Comparison of ENCODE assay signal across 15 cellular contexts in the genomic region with DNA sequence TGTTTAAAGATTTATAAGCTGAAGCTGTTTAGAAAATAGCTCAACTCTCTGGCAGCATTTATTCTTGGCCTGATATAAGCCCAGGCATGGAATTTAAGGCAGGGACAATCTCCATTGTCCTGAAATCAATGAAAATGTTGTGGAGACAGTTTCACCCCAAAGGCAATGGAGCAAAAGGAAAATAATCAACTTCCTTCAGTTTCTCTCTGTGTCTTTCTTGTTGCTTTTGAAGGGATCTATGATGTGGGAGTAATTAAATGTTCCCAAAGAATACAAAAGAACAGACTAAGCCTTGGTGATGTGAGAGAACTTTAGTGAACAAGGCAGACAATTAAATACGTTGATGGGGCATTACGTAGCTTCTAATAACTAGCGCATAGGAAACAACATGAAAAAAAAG.
DNase-seq lines count a peak whose midpoint lies in the region; ATAC-seq and TF ChIP-seq lines count a peak whose summit lies in the region.
"Had no signal": no experiment of that assay in that cellular context is flagged by ENCODE, and none has a peak within 500 bp of the region (broad histone marks: within the 10 kb centered on the region; RNA-seq: fewer than 3 reads in every experiment).

No MANE protein-coding gene starts in this region.

- H3K27me3 ChIP-seq in IMR-90 (ENCODE audit: control insufficient read depth, insufficient read depth, low read length): no peaks in the 10 kb centered on the region
- H3K27me3 ChIP-seq in neural progenitor cell: no peaks in the 10 kb centered on the region
- H3K27me3 ChIP-seq in MG63: no peaks in the 10 kb centered on the region
- H3K27me3 ChIP-seq: BLaER1 treated with 17β-estradiol and CSF1 and Interleukin-3, amounts not matched to agents 10 nM and 100 nM had no signal

- H3K9me1 ChIP-seq in IMR-90 (ENCODE audit: insufficient read depth, low read length): 0 out of 2 replicates have a peak, but pooled peaks cover 2% of the 10 kb centered on the region

- no peak overlapping the region for H4K91ac ChIP-seq in IMR-90 (ENCODE audit: insufficient read depth, low read depth, low read length)

- dilution Hi-C loops in IMR-90 (cut with HindIII; ENCODE audit: low sequenced_read_pairs, unreplicated experiment): no loop called here

- no peaks in the 10 kb centered on the region for H3K27me3 Mint-ChIP-seq in neural progenitor cell (ENCODE audit: insufficient read depth, low read depth)
- H3K27me3 Mint-ChIP-seq: CD4-positive, CD25-positive, alpha-beta regulatory T cell had no signal

- no peak overlapping the region for H3K14ac ChIP-seq in IMR-90 (replicated peaks; ENCODE audit: low read depth, low read length)

- BruUV-seq in IMR-90 (replicated peaks; lab: Mats Ljungman, UMichigan): no TSS peak

- H3K36me3 ChIP-seq in IMR-90 (ENCODE audit: control insufficient read depth, insufficient read depth, low read length) (no peaks in the 10 kb centered on the region), neural progenitor cell (no peaks in the 10 kb centered on the region), MG63 (no peaks in the 10 kb centered on the region)
- H3K36me3 ChIP-seq: BLaER1 treated with 17β-estradiol and CSF1 and Interleukin-3, amounts not matched to agents 10 nM and 100 nM had no signal

- 0 out of 2 replicates have a peak, but pooled peaks cover 1% of the 10 kb centered on the region for H3K4me1 ChIP-seq in IMR-90 (ENCODE audit: control insufficient read depth, insufficient read depth, low read length)
- peaks cover 5% of the 10 kb centered on the region for H3K4me1 ChIP-seq in neural progenitor cell
- H3K4me1 ChIP-seq: BLaER1 treated with 17β-estradiol and CSF1 and Interleukin-3, amounts not matched to agents 10 nM and 100 nM had no signal

- no peak overlapping the region for H2BK5ac ChIP-seq in IMR-90 (ENCODE audit: low read depth, low read length, poor library complexity, severe bottlenecking)

- H3K79me1 ChIP-seq in IMR-90 (ENCODE audit: low read depth in 1 of 2, low read length in 2 of 2): no peaks in the 10 kb centered on the region

- intact Hi-C loops in IMR-90 (cut with micrococcal nuclease): no loop called here

- no peaks in the 10 kb centered on the region for H3F3A ChIP-seq in neural progenitor cell (ENCODE audit: low read depth)

- H2BK15ac ChIP-seq in IMR-90 (ENCODE audit: low read depth, low read length): no peak overlapping the region

- H3K18ac ChIP-seq in IMR-90 (ENCODE audit: low read depth, low read length): no peak overlapping the region

- TF ChIP-seq CTCF in IMR-90 (conservative IDR thresholded peaks at IDR 0.05; ENCODE audit: low read depth, low read length) (no peak), neural progenitor cell (IDR thresholded peaks at IDR 0.05) (no peak)

- no peak overlapping the region for H3K27ac Mint-ChIP-seq in neural progenitor cell
- H3K27ac Mint-ChIP-seq: CD4-positive, CD25-positive, alpha-beta regulatory T cell; GM23338 had no signal

- peaks cover 2% of the 10 kb centered on the region for H3K9me3 Mint-ChIP-seq in neural progenitor cell
- H3K9me3 Mint-ChIP-seq: GM23338 had no signal

- no peak for TF ChIP-seq RAD21 in IMR-90 (IDR thresholded peaks at IDR 0.05; ENCODE audit: low read length)

- CTCF ChIA-PET in IMR-90 (lab: Yijun Ruan, JAX): no interaction called here

- H3K4ac ChIP-seq in IMR-90 (ENCODE audit: low read depth, low read length): no peak overlapping the region

- ATAC-seq in IMR-90 (ENCODE audit: low read depth) (0 out of 2 replicates have a peak, but pooled peaks have one; percentile 29), HG03442 (IDR thresholded peaks at IDR 0.05; ENCODE audit: unreplicated experiment) (no peak)
- ATAC-seq: GM23338 had no signal

- DNase-seq in IMR-90 (no peak), foreskin melanocyte (peak; percentile 63), neural progenitor cell (ENCODE audit: low spot score) (peak; percentile 11), substantia nigra (lab: John Stamatoyannopoulos, UW) (peak in 1 of 49 donors; percentile 8), MG63 (no peak)
- no peak for DNase-seq in stimulated activated CD4-positive, alpha-beta T cell treated with anti-CD3 and anti-CD28 coated beads, Interleukin-2, amount 100 ng/mL, for 24 hours
- DNase-seq: 8988T; AML-193; CD4-positive, CD25-positive, alpha-beta regulatory T cell; DMS53; GF-D8; H7 had no signal

- in situ Hi-C loops in IMR-90 (cut with MboI; ENCODE audit: low sequenced_read_pairs): no loop called here

- no peak overlapping the region for H2AK9ac ChIP-seq in IMR-90 (replicated peaks; ENCODE audit: low read depth, low read length, poor library complexity)

- 0 out of 2 replicates have a peak overlapping the region, but pooled peaks have one; percentile 31 for H4K5ac ChIP-seq in IMR-90 (ENCODE audit: low read depth, low read length)

- no peaks in the 10 kb centered on the region for H3K4me1 Mint-ChIP-seq in neural progenitor cell
- H3K4me1 Mint-ChIP-seq: CD4-positive, CD25-positive, alpha-beta regulatory T cell; GM23338 had no signal

- H4K20me1 ChIP-seq in IMR-90 (ENCODE audit: insufficient read depth, low read length): no peaks in the 10 kb centered on the region
- no peaks in the 10 kb centered on the region for H4K20me1 ChIP-seq in neural progenitor cell (ENCODE audit: low read depth)
- H4K20me1 ChIP-seq: BLaER1 treated with 17β-estradiol and CSF1 and Interleukin-3, amounts not matched to agents 10 nM and 100 nM had no signal

- no CpG with 5 or more reads among the region's 3 CpGs for WGBS in IMR-90 (ENCODE audit: extremely low coverage in 2 of 2, insufficient read length in 1 of 2), 2 experiments

- H3K36me3 Mint-ChIP-seq in neural progenitor cell: no peaks in the 10 kb centered on the region
- H3K36me3 Mint-ChIP-seq: CD4-positive, CD25-positive, alpha-beta regulatory T cell had no signal

- H4K8ac ChIP-seq in IMR-90 (ENCODE audit: low read depth in 2 of 2, low read length in 2 of 2): no peak overlapping the region

- H2AK5ac ChIP-seq in IMR-90 (ENCODE audit: low read depth, low read length): no peak overlapping the region

- H3K27ac ChIP-seq in IMR-90 (ENCODE audit: insufficient read depth, low read length) (no peak overlapping the region), neural progenitor cell (no peak overlapping the region), substantia nigra (ENCODE audit: low read depth, low read length, poor library complexity, severe bottlenecking) (peak overlapping the region; percentile 3)
- H3K27ac ChIP-seq: BLaER1 treated with 17β-estradiol and CSF1 and Interleukin-3, amounts not matched to agents 10 nM and 100 nM had no signal

- no peaks in the 10 kb centered on the region for H3K9me3 ChIP-seq in IMR-90 (ENCODE audit: control insufficient read depth, insufficient read depth, low read length)
- H3K9me3 ChIP-seq in neural progenitor cell (ENCODE audit: low read depth): no peaks in the 10 kb centered on the region
- no peaks in the 10 kb centered on the region for H3K9me3 ChIP-seq in MG63

- H3K4me2 ChIP-seq in IMR-90 (ENCODE audit: low read depth, low read length) (no peak overlapping the region), neural progenitor cell (peak overlapping the region; percentile 30)
- H3K4me2 ChIP-seq: BLaER1 treated with 17β-estradiol and CSF1 and Interleukin-3, amounts not matched to agents 10 nM and 100 nM; GM23338 had no signal

- no peak overlapping the region for H3K56ac ChIP-seq in IMR-90 (ENCODE audit: extremely low read depth, insufficient read depth, low read length)

- no peak overlapping the region for H3K4me3 Mint-ChIP-seq in neural progenitor cell
- H3K4me3 Mint-ChIP-seq: CD4-positive, CD25-positive, alpha-beta regulatory T cell; GM23338 had no signal

- H3K4me3 ChIP-seq in IMR-90 (ENCODE audit: insufficient read depth, low read depth, low read length) (no peak overlapping the region), neural progenitor cell (no peak overlapping the region), MG63 (no peak overlapping the region)
- H3K4me3 ChIP-seq: BLaER1 treated with 17β-estradiol and CSF1 and Interleukin-3, amounts not matched to agents 10 nM and 100 nM; GM23338 had no signal

- H3K23ac ChIP-seq in IMR-90 (ENCODE audit: low read depth, low read length): no peak overlapping the region

- no peak overlapping the region for H3K9ac ChIP-seq in IMR-90 (ENCODE audit: low read depth, low read length)
- H3K9ac ChIP-seq in neural progenitor cell: no peak overlapping the region
- H3K9ac ChIP-seq: BLaER1 treated with 17β-estradiol and CSF1 and Interleukin-3, amounts not matched to agents 10 nM and 100 nM had no signal

- no peaks in the 10 kb centered on the region for H3K79me2 ChIP-seq in neural progenitor cell (ENCODE audit: low read depth)

- POLR2A ChIA-PET in IMR-90 (lab: Charles Lee; ENCODE audit: unreplicated experiment): no interaction called here

- no peak overlapping the region for H2BK20ac ChIP-seq in IMR-90 (ENCODE audit: low read depth, low read length)

- no peak for TF ChIP-seq POLR2A in IMR-90 (IDR thresholded peaks at IDR 0.05; ENCODE audit: low read depth, low read length)

- H2AFZ ChIP-seq in IMR-90 (replicated peaks; ENCODE audit: low read length, poor library complexity) (no peak overlapping the region), neural progenitor cell (replicated peaks) (no peak overlapping the region)
- H2AFZ ChIP-seq: GM23338 had no signal

- H2BK120ac ChIP-seq in IMR-90 (ENCODE audit: low read depth, low read length): no peak overlapping the region

TF ChIP-seq in IMR-90, 13 proteins besides CTCF, POLR2A, EP300 and RAD21:
- TF ChIP-seq MAZ (IDR thresholded peaks at IDR 0.05; ENCODE audit: borderline replicate concordance, low read depth, low read length) (no peak), CEBPB (IDR thresholded peaks at IDR 0.05; ENCODE audit: low read depth, low read length) (no peak), NFE2L2 (IDR thresholded peaks at IDR 0.05; ENCODE audit: low read depth, low read length) (no peak), FOS (IDR thresholded peaks at IDR 0.05; ENCODE audit: low read depth, low read length) (no peak), SMC3 (IDR thresholded peaks at IDR 0.05; ENCODE audit: low read depth, low read length) (no peak)
- TF ChIP-seq, protein P1, sequence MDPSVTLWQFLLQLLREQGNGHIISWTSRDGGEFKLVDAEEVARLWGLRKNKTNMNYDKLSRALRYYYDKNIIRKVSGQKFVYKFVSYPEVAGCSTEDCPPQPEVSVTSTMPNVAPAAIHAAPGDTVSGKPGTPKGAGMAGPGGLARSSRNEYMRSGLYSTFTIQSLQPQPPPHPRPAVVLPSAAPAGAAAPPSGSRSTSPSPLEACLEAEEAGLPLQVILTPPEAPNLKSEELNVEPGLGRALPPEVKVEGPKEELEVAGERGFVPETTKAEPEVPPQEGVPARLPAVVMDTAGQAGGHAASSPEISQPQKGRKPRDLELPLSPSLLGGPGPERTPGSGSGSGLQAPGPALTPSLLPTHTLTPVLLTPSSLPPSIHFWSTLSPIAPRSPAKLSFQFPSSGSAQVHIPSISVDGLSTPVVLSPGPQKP (IDR thresholded peaks at IDR 0.05; ENCODE audit: borderline replicate concordance, low read depth, low read length): no peak
TF ChIP-seq in IMR-90: peak in this region for 0.

Comparison
In these comparisons a context has a peak if more than half of its experiments do, and no peak if none do; other contexts are left out.
1. DNase-seq: peak in foreskin melanocyte (single experiment) and neural progenitor cell (single experiment); none in IMR-90 (single experiment), stimulated activated CD4-positive, alpha-beta T cell treated with anti-CD3 and anti-CD28 coated beads, Interleukin-2, amount 100 ng/mL, for 24 hours (0 of 2) and MG63 (single experiment).